ENCODE assay signal across 37 cellular contexts in genomic region chr15:45122719-45123118, GRCh38. TPM values are rescaled to one million over a fixed set of nuclear protein-coding genes. Genes with fewer than 3 reads are reported as not detected.
"Had no signal": no experiment of that assay in that cellular context is flagged by ENCODE, and none has a peak within 500 bp of the region (broad histone marks: within the 10 kb centered on the region; RNA-seq: fewer than 3 reads in every experiment).

No MANE protein-coding gene starts in this region.

- H3K27ac ChIP-seq: ascending aorta, WERI-Rb-1 had no signal

- H3K36me3 ChIP-seq: ascending aorta, MG63, WERI-Rb-1 had no signal

- DNase-seq: activated CD4-positive, alpha-beta T cell treated with anti-CD3 and anti-CD28 coated beads for 1 hour; activated CD4-positive, alpha-beta T cell treated with anti-CD3 and anti-CD28 coated beads, Interleukin-2, amount 10 ng/mL, durations not matched to agents 24 days and 14 days; activated CD4-positive, alpha-beta T cell treated with anti-CD3 and anti-CD28 coated beads, Interleukin-2, amount 50 U/mL, for 4 hours; activated CD4-positive, CD25-positive, alpha-beta regulatory T cell; activated CD8-positive, alpha-beta T cell treated with anti-CD3 and anti-CD28 coated beads for 36 hours; activated effector memory CD4-positive, alpha-beta T cell treated with anti-CD3 and anti-CD28 coated beads, Interleukin-2, amount 50 U/mL, for 16 hours; activated naive CD4-positive, alpha-beta T cell; activated naive CD4-positive, alpha-beta T cell treated with anti-CD3 and anti-CD28 coated beads, Interleukin-2, amount 50 U/mL, for 16 hours; activated naive CD8-positive, alpha-beta T cell treated with anti-CD3 and anti-CD28 coated beads for 36 hours; activated T-cell treated with anti-CD3 and anti-CD28 coated beads, Interleukin-2, amount 50 U/mL, for 1 hour; activated T-cell treated with anti-CD3 and anti-CD28 coated beads, Interleukin-2, amount 50 U/mL, for 72 hours; amygdala; Kasumi-1; KG1; NCI-H1048; NCI-H1105 treated with DMSO at 0.1 percent for 48 hours; NCI-H1436; NCI-H1694; NCI-H1930; NCI-H2081 treated with DMSO at 0.1 percent for 48 hours; NCI-H345; NCI-H524 treated with DMSO at 0.1 percent for 48 hours; RPMI8226; SIG-M5; T-cell; T-helper 17 cell; WERI-Rb-1 had no signal

- H3K9me3 ChIP-seq: ascending aorta, MG63 had no signal

- ATAC-seq: activated CD8-positive, alpha-beta T cell treated with anti-CD3 and anti-CD28 coated beads for 36 hours; activated T-cell treated with anti-CD3 and anti-CD28 coated beads, Interleukin-2, amount 50 U/mL, for 72 hours; activated T-helper 17 cell treated with anti-CD3 and anti-CD28 coated beads, Interleukin-2, amount 50 U/mL, for 72 hours; Panc1; Right ventricle myocardium inferior; SK-N-SH treated with all-trans-retinoic acid at 6 μM for 48 hours; T-cell; T-helper 17 cell had no signal

- H3K4me3 ChIP-seq: ascending aorta, MG63 had no signal

RNA-seq across cellular contexts. Expression of gene DUOXA1, which starts 7.0 kb away (rescaled TPM):
- total RNA-seq: activated CD4-positive, alpha-beta T cell treated with anti-CD3 and anti-CD28 coated beads, Interleukin-2, amount 10 ng/mL, durations not matched to agents 24 days and 14 days; activated CD8-positive, alpha-beta memory T cell treated with anti-CD3 and anti-CD28 coated beads for 36 hours; activated CD8-positive, alpha-beta T cell treated with anti-CD3 and anti-CD28 coated beads for 36 hours; activated naive CD8-positive, alpha-beta T cell treated with anti-CD3 and anti-CD28 coated beads for 36 hours; SK-MEL-5 had no signal

RNA-seq across cellular contexts. Expression of gene DUOX1, which starts 7.1 kb away (rescaled TPM):
- total RNA-seq: activated CD8-positive, alpha-beta T cell treated with anti-CD3 and anti-CD28 coated beads for 36 hours; NCI-H460; SK-MEL-5 had no signal

RNA-seq across cellular contexts. Expression of gene DUOXA2, which starts 8.6 kb away (rescaled TPM):
- total RNA-seq: activated CD4-positive, alpha-beta T cell treated with anti-CD3 and anti-CD28 coated beads, Interleukin-2, amount 10 ng/mL, durations not matched to agents 24 days and 14 days; activated CD8-positive, alpha-beta memory T cell treated with anti-CD3 and anti-CD28 coated beads for 36 hours; activated CD8-positive, alpha-beta T cell treated with anti-CD3 and anti-CD28 coated beads for 36 hours; activated naive CD8-positive, alpha-beta T cell treated with anti-CD3 and anti-CD28 coated beads for 36 hours; activated T-cell treated with anti-CD3 and anti-CD28 coated beads, Interleukin-2, amount 50 U/mL, for 72 hours; cardiac septum; NCI-H460; Right ventricle myocardium inferior; SK-MEL-5; T-cell; T-helper 17 cell had no signal

RNA-seq across cellular contexts. Expression of gene DUOX2, which starts 8.7 kb away (rescaled TPM):
- total RNA-seq: activated CD4-positive, alpha-beta T cell treated with anti-CD3 and anti-CD28 coated beads, Interleukin-2, amount 10 ng/mL, durations not matched to agents 24 days and 14 days; activated naive CD8-positive, alpha-beta T cell treated with anti-CD3 and anti-CD28 coated beads for 36 hours had no signal
